In genomic region chr14:50363734-50364113, GRCh38 we compare ENCODE assay signal across 1 cellular context.
TF ChIP-seq lines count a peak whose summit lies in the region.

No MANE protein-coding gene starts in this region.

TF ChIP-seq in GM12878, 131 proteins besides CTCF, POLR2A, EP300 and RAD21:
- TF ChIP-seq MAX (IDR thresholded peaks at IDR 0.05; ENCODE audit: low read depth, low read length) (peak; percentile 62), POLR2AphosphoS5 (IDR thresholded peaks at IDR 0.05; ENCODE audit: low read length) (peak; percentile 55; the same call in 1 of the 2 replicates), POU2F2 (IDR thresholded peaks at IDR 0.05; ENCODE audit: borderline replicate concordance, low read depth, low read length) (0 out of 3 replicates have a peak, but pooled peaks have one; percentile 44), RUNX3 (IDR thresholded peaks at IDR 0.05; ENCODE audit: low read length) (peak; percentile 77), TARDBP (IDR thresholded peaks at IDR 0.05; ENCODE audit: borderline replicate concordance) (no peak), TAF1 (IDR thresholded peaks at IDR 0.05; ENCODE audit: borderline replicate concordance, low read depth, low read length) (peak; percentile 61; the same call in 1 of the 2 replicates), TCF3 (IDR thresholded peaks at IDR 0.05; ENCODE audit: borderline replicate concordance, insufficient read depth, low read depth, low read length) (peak; percentile 85), SPI1 (IDR thresholded peaks at IDR 0.05; ENCODE audit: borderline replicate concordance, insufficient read depth, low read depth, low read length) (peak; percentile 37; the same call in 1 of the 2 replicates), IKZF2 (IDR thresholded peaks at IDR 0.05) (peak; percentile 74 to 82), BACH1 (IDR thresholded peaks at IDR 0.05; ENCODE audit: borderline replicate concordance) (no peak), PAX5 (IDR thresholded peaks at IDR 0.05; ENCODE audit: borderline replicate concordance, low read depth, low read length) (0 out of 2 replicates have a peak, but pooled peaks have one; percentile 12), MLLT1 (IDR thresholded peaks at IDR 0.05) (0 out of 2 replicates have a peak, but pooled peaks have one; percentile 16), MTA2 (IDR thresholded peaks at IDR 0.05; ENCODE audit: low read depth) (0 out of 2 replicates have a peak, but pooled peaks have one; percentile 29), PML (IDR thresholded peaks at IDR 0.05; ENCODE audit: low read length) (no peak), ATF7 (IDR thresholded peaks at IDR 0.05; ENCODE audit: low read depth) (peak; percentile 24; the same call in 1 of the 2 replicates), SKIL (IDR thresholded peaks at IDR 0.05; ENCODE audit: low read depth, poor library complexity, severe bottlenecking) (peak; percentile 33), IKZF1 (conservative IDR thresholded peaks at IDR 0.05) (peak; percentile 81), BHLHE40 (IDR thresholded peaks at IDR 0.05; ENCODE audit: borderline replicate concordance in 1 of 2, low read depth in 2 of 2, low read length in 1 of 2) (peak in 1 of 2 experiments; percentile 55; a peak in 2 of 4 replicates), RELA (IDR thresholded peaks at IDR 0.05; ENCODE audit: borderline replicate concordance, partially characterized antibody) (peak; percentile 17), ETV6 (conservative IDR thresholded peaks at IDR 0.05 in 1 of 2, IDR thresholded peaks at IDR 0.05 in 1 of 2; ENCODE audit: borderline replicate concordance in 1 of 2, low read depth in 1 of 2) (peak in 1 of 2 experiments; percentile 92; a peak in 2 of 4 replicates), IRF4 (IDR thresholded peaks at IDR 0.05; ENCODE audit: low read depth, low read length) (0 out of 2 replicates have a peak, but pooled peaks have one; percentile 31), KLF5 (IDR thresholded peaks at IDR 0.05; ENCODE audit: partially characterized antibody) (peak; percentile 16), IRF5 (IDR thresholded peaks at IDR 0.05; ENCODE audit: borderline replicate concordance) (no peak), SUPT20H (IDR thresholded peaks at IDR 0.05; ENCODE audit: borderline replicate concordance, control insufficient read depth, low read depth, low read length) (no peak), HDAC2 (IDR thresholded peaks at IDR 0.05) (no peak), ZNF207 (IDR thresholded peaks at IDR 0.05; ENCODE audit: borderline replicate concordance) (0 out of 2 replicates have a peak, but pooled peaks have one; percentile 26), EED (IDR thresholded peaks at IDR 0.05; ENCODE audit: low read depth) (peak; percentile 89), SIX5 (IDR thresholded peaks at IDR 0.05; ENCODE audit: low read depth, low read length, severe bottlenecking) (no peak), TCF12 (IDR thresholded peaks at IDR 0.05; ENCODE audit: low read depth, low read length) (peak; percentile 72), DPF2 (IDR thresholded peaks at IDR 0.05) (peak; percentile 63; the same call in 1 of the 2 replicates)
